Comparison of ENCODE assay signal across 26 cellular contexts in genomic region chr20:11588875-11589274, GRCh38.
"Had no signal": no experiment of that assay in that cellular context is flagged by ENCODE, and none has a peak within 500 bp of the region (broad histone marks: within the 10 kb centered on the region; RNA-seq: fewer than 3 reads in every experiment).

No MANE protein-coding gene starts in this region.

- H3K36me3 ChIP-seq: stomach, suprapubic skin, thoracic aorta, thyroid gland, tibial artery, tibial nerve, transverse colon, upper lobe of left lung, upper lobe of right lung, uterus, vagina had no signal

- DNase-seq: stimulated activated CD4-positive, alpha-beta T cell treated with anti-CD3 and anti-CD28 coated beads, Interleukin-2, amount 100 ng/mL, for 48 hours; stimulated activated CD4-positive, alpha-beta T cell treated with anti-CD3 and anti-CD28 coated beads, Interleukin-4, amount 100 ng/mL, for 1 hour; stimulated activated CD4-positive, alpha-beta T cell treated with anti-CD3 and anti-CD28 coated beads, Interleukin-4, amount 100 ng/mL, for 24 hours; stimulated activated CD4-positive, alpha-beta T cell treated with anti-CD3 and anti-CD28 coated beads, Interleukin-4, amount 100 ng/mL, for 4 hours; stimulated activated CD8-positive, alpha-beta memory T cell treated with anti-CD3 and anti-CD28 coated beads, Interleukin-4, amount 100 ng/mL, for 48 hours; stimulated activated naive B cell treated with anti-CD40 and anti-IgM and Interleukin-4, amounts not matched to agents 10 μg/mL and 1 μg/mL and 100 μg/mL, for 72 hours; stimulated activated naive CD4-positive, alpha-beta T cell; stimulated activated naive CD4-positive, alpha-beta T cell treated with Interleukin-2 at 50 U/mL for 16 hours; stimulated activated naive CD8-positive, alpha-beta T cell treated with anti-CD3 and anti-CD28 coated beads, Interleukin-15, amount 100 ng/mL, for 72 hours; stimulated activated naive CD8-positive, alpha-beta T cell treated with anti-CD3 and anti-CD28 coated beads, Interleukin-15, Interleukin-2, amounts not matched to agents 100 U/mL and 50 U/mL, for 24 hours; stomach; substantia nigra; testis; thyroid gland; tibial artery; transverse colon; upper lobe of left lung; upper lobe of right lung; uterus had no signal

- H3K27ac ChIP-seq: stomach, suprapubic skin, testis, thoracic aorta, thyroid gland, tibial artery, tibial nerve, transverse colon, upper lobe of left lung, upper lobe of right lung, uterus, vagina had no signal

- ATAC-seq: stimulated activated effector memory CD8-positive, alpha-beta T cell treated with anti-CD3 and anti-CD28 coated beads, Interleukin-12 subunit alpha, Interleukin-12 subunit beta, amount 100 ng/mL, for 72 hours; stimulated activated memory B cell treated with anti-CD40 and anti-IgM and Interleukin-4, amounts not matched to agents 10 μg/mL and 1 μg/mL and 100 μg/mL, for 72 hours; stimulated activated naive B cell treated with anti-CD40 and anti-IgM and Interleukin-4, amounts not matched to agents 10 μg/mL and 1 μg/mL and 100 μg/mL, for 72 hours; stimulated activated naive CD8-positive, alpha-beta T cell treated with anti-CD3 and anti-CD28 coated beads, Interleukin-15, amount 100 ng/mL, for 72 hours; stimulated activated naive CD8-positive, alpha-beta T cell treated with anti-CD3 and anti-CD28 coated beads, Interleukin-15, Interleukin-2, amounts not matched to agents 100 U/mL and 50 U/mL, for 24 hours; upper lobe of right lung had no signal

- H3K4me1 ChIP-seq: stomach, suprapubic skin, testis, thyroid gland, tibial artery, tibial nerve, transverse colon, upper lobe of left lung, upper lobe of right lung, uterus, vagina had no signal

- H3K9me3 ChIP-seq: testis, thoracic aorta, thyroid gland, transverse colon, upper lobe of right lung, uterus, vagina had no signal

- H3K27me3 ChIP-seq: stomach, suprapubic skin, testis, thyroid gland, tibial artery, tibial nerve, transverse colon, upper lobe of left lung, upper lobe of right lung, uterus, vagina had no signal

- H3K4me3 ChIP-seq: stomach, suprapubic skin, testis, thoracic aorta, thyroid gland, tibial artery, tibial nerve, transverse colon, upper lobe of left lung, upper lobe of right lung, uterus, vagina had no signal

- FAIRE-seq: urothelium cell line had no signal
